In genomic region chr2:227466887-227467285, GRCh38 we compare ENCODE assay signal across 11 cellular contexts. TPM values are rescaled to one million over a fixed set of nuclear protein-coding genes. Genes with fewer than 3 reads are reported as not detected.
DNase-seq lines count a peak whose midpoint lies in the region; ATAC-seq and TF ChIP-seq lines count a peak whose summit lies in the region.
"Had no signal": no experiment of that assay in that cellular context is flagged by ENCODE, and none has a peak within 500 bp of the region (broad histone marks: within the 10 kb centered on the region; RNA-seq: fewer than 3 reads in every experiment).

No MANE protein-coding gene starts in this region.

- in situ Hi-C loops in Panc1 (cut with HindIII; ENCODE audit: low pct_unique_long_range_greater_than_20kb, low sequenced_read_pairs), result no loop called here

- ATAC-seq in activated CD4-positive, alpha-beta T cell treated with anti-CD3 and anti-CD28 coated beads for 36 hours, result no peak
- ATAC-seq in Panc1 (no peak), WTC11 (no peak)
- ATAC-seq: GM12878 had no signal

- H3K4me1 Mint-ChIP-seq in activated CD4-positive, alpha-beta T cell treated with anti-CD3 and anti-CD28 coated beads for 36 hours, result peaks cover 73% of the 10 kb centered on the region
- H3K4me1 Mint-ChIP-seq in progenitor cell of endocrine pancreas (ENCODE audit: low read depth) (peaks cover 11% of the 10 kb centered on the region), WTC11 (peaks cover 24% of the 10 kb centered on the region)

- no peaks in the 10 kb centered on the region for H3K27me3 ChIP-seq in Panc1 (ENCODE audit: control insufficient read depth, insufficient read depth, low read length)

- intact Hi-C loops in activated CD4-positive, alpha-beta T cell treated with anti-CD3 and anti-CD28 coated beads for 36 hours (cut with DNase I, micrococcal nuclease), result no loop called here
- intact Hi-C loops in Panc1 (cut with micrococcal nuclease; ENCODE audit: unreplicated experiment), result loop anchor here (2.0 kb wide), 1 partner anchor 60 kb away; no protein-coding TSS in a partner anchor

- no peaks in the 10 kb centered on the region for H3K36me3 ChIP-seq in Panc1 (ENCODE audit: control insufficient read depth, insufficient read depth, low read length)

- POLR2A ChIA-PET in activated CD4-positive, alpha-beta T cell treated with anti-CD3 and anti-CD28 coated beads for 36 hours (lab: Charles Lee), result no interaction called here
- POLR2A ChIA-PET in Panc1 (lab: Charles Lee) (no interaction called here), WTC11 (lab: Charles Lee) (no interaction called here)

- no peak overlapping the region for H3K4me3 Mint-ChIP-seq in activated CD4-positive, alpha-beta T cell treated with anti-CD3 and anti-CD28 coated beads for 36 hours
- no peak overlapping the region for H3K4me3 Mint-ChIP-seq in progenitor cell of endocrine pancreas (ENCODE audit: low read depth)
- H3K4me3 Mint-ChIP-seq in WTC11, result no peak overlapping the region

- CTCF ChIA-PET in activated CD4-positive, alpha-beta T cell treated with anti-CD3 and anti-CD28 coated beads for 36 hours (lab: Charles Lee), result interaction anchor here (1.0 kb wide), 1 partner anchor 21 kb away, joined by 3 read pairs; no protein-coding TSS in a partner anchor
- CTCF ChIA-PET in Panc1 (lab: Charles Lee) (no interaction called here), WTC11 (lab: Charles Lee) (no interaction called here)

- peak overlapping the region; percentile 82 for H3K27ac Mint-ChIP-seq in activated CD4-positive, alpha-beta T cell treated with anti-CD3 and anti-CD28 coated beads for 36 hours
- H3K27ac Mint-ChIP-seq in progenitor cell of endocrine pancreas (peak overlapping the region; percentile 87), WTC11 (no peak overlapping the region)

- DNase-seq in activated CD4-positive, alpha-beta T cell treated with anti-CD3 and anti-CD28 coated beads for 36 hours, result peak; percentile 19
- DNase-seq in activated CD4-positive, alpha-beta T cell treated with anti-CD3 and anti-CD28 coated beads for 4 hours, result no peak
- DNase-seq in Panc1 (ENCODE audit: low read depth, low spot score) (no peak), coronary artery (ENCODE audit: low spot score) (no peak), progenitor cell of endocrine pancreas (ENCODE audit: low spot score, unreplicated experiment) (no peak), HK-2 (ENCODE audit: unreplicated experiment) (no peak), WTC11 (ENCODE audit: low spot score) (no peak)
- DNase-seq in stimulated activated CD4-positive, alpha-beta T cell treated with anti-CD3 and anti-CD28 coated beads, Interleukin-4, amount 100 ng/mL, for 24 hours, result no peak
- DNase-seq: nucleus accumbens had no signal

- peaks cover 1% of the 10 kb centered on the region for H3K36me3 Mint-ChIP-seq in activated CD4-positive, alpha-beta T cell treated with anti-CD3 and anti-CD28 coated beads for 36 hours (ENCODE audit: low read depth)
- no peaks in the 10 kb centered on the region for H3K36me3 Mint-ChIP-seq in progenitor cell of endocrine pancreas (ENCODE audit: insufficient read depth)
- no peaks in the 10 kb centered on the region for H3K36me3 Mint-ChIP-seq in WTC11

- no peaks in the 10 kb centered on the region for H3K9me3 Mint-ChIP-seq in activated CD4-positive, alpha-beta T cell treated with anti-CD3 and anti-CD28 coated beads for 36 hours (ENCODE audit: low read depth)
- H3K9me3 Mint-ChIP-seq in progenitor cell of endocrine pancreas (ENCODE audit: low read depth) (no peaks in the 10 kb centered on the region), WTC11 (no peaks in the 10 kb centered on the region)

- TF ChIP-seq CTCF in Panc1 (IDR thresholded peaks at IDR 0.05), result no peak
- TF ChIP-seq CTCF in coronary artery (IDR thresholded peaks at IDR 0.05), result no peak
- no peak for TF ChIP-seq CTCF in progenitor cell of endocrine pancreas (IDR thresholded peaks at IDR 0.05; ENCODE audit: unreplicated experiment)
- TF ChIP-seq CTCF in WTC11 (IDR thresholded peaks at IDR 0.05), result no peak

- H3K27me3 Mint-ChIP-seq in activated CD4-positive, alpha-beta T cell treated with anti-CD3 and anti-CD28 coated beads for 36 hours, result no peaks in the 10 kb centered on the region
- H3K27me3 Mint-ChIP-seq in progenitor cell of endocrine pancreas (no peaks in the 10 kb centered on the region), WTC11 (ENCODE audit: low read depth) (no peaks in the 10 kb centered on the region)

- no TSS peak for BruUV-seq in Panc1 (replicated peaks; lab: Mats Ljungman, UMichigan)

- H3K4me3 ChIP-seq in Panc1 (ENCODE audit: low read depth in 2 of 2, low read length in 2 of 2) (no peak overlapping the region), coronary artery (no peak overlapping the region)
- H3K4me3 ChIP-seq: GM12878 had no signal

- H3K27ac ChIP-seq in Panc1 (ENCODE audit: low read length) (peak overlapping the region; percentile 82), coronary artery (peak overlapping the region; percentile 46 to 80)
- H3K27ac ChIP-seq: KMS-11 had no signal

- peaks cover 55% of the 10 kb centered on the region for H3K4me1 ChIP-seq in Panc1 (ENCODE audit: control insufficient read depth, insufficient read depth, low read length)

- no peaks in the 10 kb centered on the region for H3K9me3 ChIP-seq in Panc1 (ENCODE audit: control insufficient read depth, insufficient read depth, low read depth, low read length)

TF ChIP-seq in WTC11, 78 proteins besides CTCF, POLR2A, EP300 and RAD21:
- TF ChIP-seq, protein P1, sequence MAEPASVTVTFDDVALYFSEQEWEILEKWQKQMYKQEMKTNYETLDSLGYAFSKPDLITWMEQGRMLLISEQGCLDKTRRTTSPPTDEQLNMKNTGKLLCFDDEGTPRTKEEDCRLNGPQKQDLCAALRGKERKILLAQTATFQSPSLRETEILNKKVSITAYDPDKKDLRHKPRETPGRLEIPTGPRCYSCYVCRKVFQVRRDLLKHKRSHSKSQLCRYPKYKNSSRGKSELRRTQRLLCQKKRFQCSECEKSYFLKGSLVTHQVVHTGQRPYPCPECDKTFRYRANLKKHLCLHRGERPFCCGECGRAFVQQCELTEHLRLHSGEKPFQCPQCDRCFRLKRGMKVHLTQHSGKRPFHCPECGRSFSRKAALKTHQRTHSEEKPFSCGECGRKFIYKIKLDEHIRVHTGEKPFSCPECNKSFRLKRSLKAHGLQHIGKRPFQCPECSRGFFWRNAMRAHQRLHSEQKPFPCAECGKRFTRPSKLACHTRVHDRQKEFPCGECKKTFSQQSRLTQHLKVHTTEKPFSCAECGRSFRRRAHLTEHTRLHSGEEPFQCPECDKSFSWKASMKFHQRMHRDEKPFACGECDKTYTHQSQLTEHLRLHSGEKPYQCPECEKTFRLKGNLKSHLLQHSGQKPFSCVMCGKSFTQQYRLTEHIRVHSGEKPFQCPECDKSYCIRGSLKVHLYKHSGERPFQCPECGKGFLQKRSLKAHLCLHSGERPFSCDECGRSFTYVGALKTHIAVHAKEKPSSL (CRISPR knock-in tag; conservative IDR thresholded peaks at IDR 0.05), result no peak
- TF ChIP-seq KAT7 (CRISPR knock-in tag; IDR thresholded peaks at IDR 0.05; ENCODE audit: borderline replicate concordance), result no peak
- TF ChIP-seq ATF3 (CRISPR knock-in tag; conservative IDR thresholded peaks at IDR 0.05), result no peak
- no peak for TF ChIP-seq ZBTB21 (CRISPR knock-in tag; IDR thresholded peaks at IDR 0.05; ENCODE audit: borderline replicate concordance)
- TF ChIP-seq ZNF423 (CRISPR knock-in tag; IDR thresholded peaks at IDR 0.05), result no peak

RNA-seq across cellular contexts. Expression of gene AGFG1, which starts 5.1 kb away (rescaled TPM):
- 100 to 1,000 TPM; 158 to 214 TPM for total RNA-seq in activated CD4-positive, alpha-beta T cell treated with anti-CD3 and anti-CD28 coated beads for 36 hours
- total RNA-seq in Panc1 (2021; ENCODE audit: unreplicated experiment) (98.5 TPM), progenitor cell of endocrine pancreas (74.5 and 82.2 TPM in 2 replicates), WTC11 (2021) (77.5 to 82.1 TPM (median 81.3 TPM) in 3 replicates)
- 52.1 TPM for polyA plus RNA-seq in Panc1 (2012; ENCODE audit: insufficient read length)
